Comparison of ENCODE assay signal across 17 cellular contexts in the genomic region with DNA sequence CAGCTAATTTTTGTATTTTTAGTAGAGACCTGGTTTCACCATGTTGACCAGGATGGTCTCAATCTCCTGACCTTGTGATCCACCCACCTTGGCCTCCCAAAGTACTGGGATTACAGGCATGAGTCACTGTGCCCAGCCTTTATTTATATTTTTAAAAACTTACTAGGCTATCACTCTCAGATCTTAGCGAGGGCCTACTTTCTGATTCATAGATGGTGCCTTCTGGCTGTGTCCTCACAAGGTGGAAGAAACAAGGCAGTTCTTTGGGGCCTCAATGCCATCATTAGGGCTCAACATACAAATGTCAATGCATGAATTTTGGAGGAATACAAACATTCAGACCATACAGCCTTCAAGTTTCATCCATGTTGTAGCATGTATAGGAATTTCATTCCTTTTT.
"Had no signal": no experiment of that assay in that cellular context is flagged by ENCODE, and none has a peak within 500 bp of the region (broad histone marks: within the 10 kb centered on the region; RNA-seq: fewer than 3 reads in every experiment).

No MANE protein-coding gene starts in this region.

- H3K9me3 ChIP-seq: left ventricle myocardium inferior, pancreas, SK-N-SH, spleen, tibial nerve had no signal

- H3K27me3 ChIP-seq: cardiac muscle cell, neural progenitor cell, pancreas, spleen, tibial nerve had no signal

- H3K27ac ChIP-seq: cardiac muscle cell, left ventricle myocardium inferior, neural progenitor cell, pancreas, spleen had no signal

- H3K27me3 Mint-ChIP-seq: activated CD4-positive, alpha-beta T cell treated with anti-CD3 and anti-CD28 coated beads, Interleukin-2, amount 10 ng/mL, durations not matched to agents 24 days and 14 days; activated naive CD8-positive, alpha-beta T cell; dendritic cell treated with granulocyte-macrophage colony-stimulating factor and Interleukin-4, amounts not matched to agents 40 ng/mL and 50 ng/mL, for 4 days had no signal

- H2AFZ ChIP-seq: neural progenitor cell had no signal

- ATAC-seq: pancreas, sciatic nerve had no signal

- H3K9me3 Mint-ChIP-seq: activated CD4-positive, alpha-beta T cell treated with anti-CD3 and anti-CD28 coated beads, Interleukin-2, amount 10 ng/mL, durations not matched to agents 24 days and 14 days; dendritic cell treated with granulocyte-macrophage colony-stimulating factor and Interleukin-4, amounts not matched to agents 40 ng/mL and 50 ng/mL, for 4 days; neural progenitor cell had no signal

- DNase-seq: activated CD4-positive, alpha-beta T cell treated with anti-CD3 and anti-CD28 coated beads, Interleukin-2, amount 10 ng/mL, durations not matched to agents 24 days and 14 days; effector CD8-positive, alpha-beta T cell; hippocampal formation; left ventricle myocardium inferior; pancreas; SK-N-SH; stimulated activated CD8-positive, alpha-beta memory T cell treated with anti-CD3 and anti-CD28 coated beads, Interleukin-4, amount 100 ng/mL, for 48 hours; stimulated activated naive CD4-positive, alpha-beta T cell treated with Interleukin-2 at 50 U/mL for 16 hours; substantia nigra; T1000 had no signal

- H3K4me3 Mint-ChIP-seq: activated CD4-positive, alpha-beta T cell treated with anti-CD3 and anti-CD28 coated beads, Interleukin-2, amount 10 ng/mL, durations not matched to agents 24 days and 14 days; activated naive CD8-positive, alpha-beta T cell; dendritic cell treated with granulocyte-macrophage colony-stimulating factor and Interleukin-4, amounts not matched to agents 40 ng/mL and 50 ng/mL, for 4 days; neural progenitor cell had no signal

- H3K9me2 ChIP-seq: SK-N-SH had no signal

- H3K4me2 ChIP-seq: neural progenitor cell, SK-N-SH had no signal

- H3K4me3 ChIP-seq: cardiac muscle cell, left ventricle myocardium inferior, neural progenitor cell, pancreas, spleen, tibial nerve had no signal

- H3K27ac Mint-ChIP-seq: dendritic cell treated with granulocyte-macrophage colony-stimulating factor and Interleukin-4, amounts not matched to agents 40 ng/mL and 50 ng/mL, for 4 days; neural progenitor cell had no signal

- H3K36me3 ChIP-seq: cardiac muscle cell, left ventricle myocardium inferior, neural progenitor cell, pancreas, tibial nerve had no signal

- H3K36me3 Mint-ChIP-seq: neural progenitor cell had no signal

- H3K9ac ChIP-seq: neural progenitor cell, SK-N-SH had no signal
